Comparison of ENCODE assay signal across 14 cellular contexts in genomic region chr1:154190550-154190949, GRCh38.
DNase-seq lines count a peak whose midpoint lies in the region; ATAC-seq and TF ChIP-seq lines count a peak whose summit lies in the region.
"Had no signal": no experiment of that assay in that cellular context is flagged by ENCODE, and none has a peak within 500 bp of the region (broad histone marks: within the 10 kb centered on the region; RNA-seq: fewer than 3 reads in every experiment).

No MANE protein-coding gene starts in this region.

- H3K9me3 ChIP-seq in parathyroid adenoma (ENCODE audit: control insufficient read depth, low read length) (no peaks in the 10 kb centered on the region), WERI-Rb-1 (ENCODE audit: severe bottlenecking) (peaks cover 2% of the 10 kb centered on the region)

- H3K27me3 ChIP-seq in parathyroid adenoma (ENCODE audit: control insufficient read depth, insufficient read depth, low read length) = no peaks in the 10 kb centered on the region
- H3K27me3 ChIP-seq in WERI-Rb-1 (ENCODE audit: insufficient read depth, low read depth, severe bottlenecking) = peaks cover 38% of the 10 kb centered on the region

- DNase-seq in EL (peak; percentile 71), NCI-H69 (lab: John Stamatoyannopoulos, UW) (peak; percentile 14), fibroblast of peridontal ligament (ENCODE audit: extremely low read depth) (peak; percentile 35), WERI-Rb-1 (no peak)
- DNase-seq: activated T-cell treated with anti-CD3 and anti-CD28 coated beads, Interleukin-2, amount 50 U/mL, for 48 hours; CD4-positive, alpha-beta T cell; erythroblast; mesendoderm; NCI-H1092 treated with DMSO at 0.1 percent for 48 hours; occipital lobe had no signal

- H3K79me2 ChIP-seq in parathyroid adenoma = no peaks in the 10 kb centered on the region

- no peak overlapping the region for H2AFZ ChIP-seq in parathyroid adenoma

- peaks cover 10% of the 10 kb centered on the region for H3K4me1 ChIP-seq in parathyroid adenoma

- H3K27ac ChIP-seq in parathyroid adenoma (peak overlapping the region; percentile 58), WERI-Rb-1 (no peak overlapping the region)
- H3K27ac ChIP-seq: SK-N-MC had no signal

- H3K36me3 ChIP-seq in parathyroid adenoma (ENCODE audit: control insufficient read depth, insufficient read depth, low read length) (no peaks in the 10 kb centered on the region), WERI-Rb-1 (no peaks in the 10 kb centered on the region)

- TF ChIP-seq CTCF in parathyroid adenoma (IDR thresholded peaks at IDR 0.05) (no peak), WERI-Rb-1 (IDR thresholded peaks at IDR 0.05; ENCODE audit: low read depth, low read length) (no peak)

- no peak overlapping the region for H3K4me2 ChIP-seq in parathyroid adenoma (ENCODE audit: low read length)

- H3K4me3 ChIP-seq in parathyroid adenoma (ENCODE audit: low read depth, low read length) (no peak overlapping the region), WERI-Rb-1 (ENCODE audit: low read depth, low read length) (no peak overlapping the region)
- H3K4me3 ChIP-seq: SK-N-MC had no signal

- ATAC-seq in GM21737 (IDR thresholded peaks at IDR 0.05; ENCODE audit: unreplicated experiment) = no peak
- ATAC-seq in GM21381 (IDR thresholded peaks at IDR 0.05; ENCODE audit: unreplicated experiment) = no peak

- H3K9ac ChIP-seq in parathyroid adenoma = no peak overlapping the region
